22 cellular contexts compared by ENCODE assay signal in genomic region chr3:64584193-64584592, GRCh38.
"Had no signal": no experiment of that assay in that cellular context is flagged by ENCODE, and none has a peak within 500 bp of the region (broad histone marks: within the 10 kb centered on the region; RNA-seq: fewer than 3 reads in every experiment).

No MANE protein-coding gene starts in this region.

- H3K27ac ChIP-seq: adrenal gland, left lung, psoas muscle, stomach, testis, upper lobe of right lung had no signal

- H3K4me1 Mint-ChIP-seq: activated B cell treated with CpG ODN at 0.5 μM for 24 hours; activated CD4-positive, alpha-beta T cell treated with anti-CD3 and anti-CD28 coated beads, Interleukin-2, amount 10 ng/mL, durations not matched to agents 24 days and 14 days; activated naive CD4-positive, alpha-beta T cell treated with anti-CD3 and anti-CD28 coated beads, Interleukin-2, amount 50 U/mL, for 24 hours had no signal

- H3K27me3 Mint-ChIP-seq: activated B cell treated with CpG ODN at 0.5 μM for 24 hours; activated CD4-positive, alpha-beta T cell treated with anti-CD3 and anti-CD28 coated beads, Interleukin-2, amount 10 ng/mL, durations not matched to agents 24 days and 14 days; natural killer cell treated with Interleukin-12 subunit alpha and Interleukin-12 subunit beta and Interleukin-15 and Interleukin-18, amount 100 ng/mL, for 72 hours had no signal

- H3K4me1 ChIP-seq: adrenal gland, left lung, psoas muscle, stomach, testis, upper lobe of right lung had no signal

- H3K27ac Mint-ChIP-seq: activated B cell treated with CpG ODN at 0.5 μM for 24 hours; activated CD4-positive, alpha-beta T cell treated with anti-CD3 and anti-CD28 coated beads, Interleukin-2, amount 10 ng/mL, durations not matched to agents 24 days and 14 days; activated CD8-positive, alpha-beta T cell treated with anti-CD3 and anti-CD28 coated beads, Interleukin-2, amount 10 ng/mL, durations not matched to agents 7 days and 5 days; activated naive CD4-positive, alpha-beta T cell treated with anti-CD3 and anti-CD28 coated beads, Interleukin-2, amount 50 U/mL, for 24 hours; natural killer cell treated with Interleukin-12 subunit alpha and Interleukin-12 subunit beta and Interleukin-15 and Interleukin-18, amount 100 ng/mL, for 72 hours; T-helper 2 cell treated with Interferon-gamma antibody and Interleukin-4, amounts not matched to agents 5 μg/mL and 100 μg/mL, for 36 hours had no signal

- H3K4me3 Mint-ChIP-seq: activated B cell treated with CpG ODN at 0.5 μM for 24 hours; activated CD4-positive, alpha-beta T cell treated with anti-CD3 and anti-CD28 coated beads, Interleukin-2, amount 10 ng/mL, durations not matched to agents 24 days and 14 days; activated CD8-positive, alpha-beta T cell treated with anti-CD3 and anti-CD28 coated beads, Interleukin-2, amount 10 ng/mL, durations not matched to agents 7 days and 5 days; activated naive CD4-positive, alpha-beta T cell treated with anti-CD3 and anti-CD28 coated beads, Interleukin-2, amount 50 U/mL, for 24 hours; natural killer cell treated with Interleukin-12 subunit alpha and Interleukin-12 subunit beta and Interleukin-15 and Interleukin-18, amount 100 ng/mL, for 72 hours; T-helper 2 cell treated with Interferon-gamma antibody and Interleukin-4, amounts not matched to agents 5 μg/mL and 100 μg/mL, for 36 hours had no signal

- H3K9me3 ChIP-seq: adrenal gland, left lung, psoas muscle, sigmoid colon, stomach, testis, upper lobe of right lung had no signal

- H3K4me3 ChIP-seq: adrenal gland, left lung, psoas muscle, sigmoid colon, stomach, testis, upper lobe of right lung had no signal

- H3K36me3 ChIP-seq: adrenal gland, left lung, sigmoid colon, stomach, upper lobe of right lung had no signal

- H3K27me3 ChIP-seq: adrenal gland, left lung, sigmoid colon, stomach, testis, upper lobe of right lung had no signal

- H3K9me3 Mint-ChIP-seq: activated B cell treated with CpG ODN at 0.5 μM for 24 hours; activated CD4-positive, alpha-beta T cell treated with anti-CD3 and anti-CD28 coated beads, Interleukin-2, amount 10 ng/mL, durations not matched to agents 24 days and 14 days; activated naive CD4-positive, alpha-beta T cell treated with anti-CD3 and anti-CD28 coated beads, Interleukin-2, amount 50 U/mL, for 24 hours; natural killer cell treated with Interleukin-12 subunit alpha and Interleukin-12 subunit beta and Interleukin-15 and Interleukin-18, amount 100 ng/mL, for 72 hours; T-helper 2 cell treated with Interferon-gamma antibody and Interleukin-4, amounts not matched to agents 5 μg/mL and 100 μg/mL, for 36 hours had no signal

- ATAC-seq: activated CD8-positive, alpha-beta T cell treated with anti-CD3 and anti-CD28 coated beads, Interleukin-2, amount 10 ng/mL, durations not matched to agents 7 days and 5 days; esophagus mucosa; left lung; natural killer cell treated with Interleukin-12 subunit alpha and Interleukin-12 subunit beta and Interleukin-15 and Interleukin-18, amount 100 ng/mL, for 72 hours; psoas muscle; upper lobe of right lung had no signal

- FAIRE-seq: colon, islet of Langerhans had no signal

- DNase-seq: activated B cell treated with CpG ODN at 0.5 μM for 24 hours; activated CD4-positive, alpha-beta T cell treated with anti-CD3 and anti-CD28 coated beads, Interleukin-2, amount 10 ng/mL, durations not matched to agents 24 days and 14 days; activated CD8-positive, alpha-beta memory T cell treated with anti-CD3 and anti-CD28 coated beads, Interleukin-2, amount 50 U/mL, for 4 hours; activated CD8-positive, alpha-beta T cell treated with anti-CD3 and anti-CD28 coated beads, Interleukin-2, amount 10 ng/mL, durations not matched to agents 7 days and 5 days; activated effector memory CD4-positive, alpha-beta T cell treated with anti-CD3 and anti-CD28 coated beads, Interleukin-2, amount 50 U/mL, for 16 hours; activated T-cell treated with anti-CD3 and anti-CD28 coated beads, Interleukin-2, amount 50 U/mL, for 48 hours; adrenal gland; left lung; mesenchymal stem cell; psoas muscle; sigmoid colon; stimulated activated CD4-positive, alpha-beta T cell treated with anti-CD3 and anti-CD28 coated beads, Interleukin-1b, Interleukin-23, amount 100 ng/mL, for 48 hours; stomach; SW 1271; testis; upper lobe of right lung had no signal

- H3K36me3 Mint-ChIP-seq: activated naive CD4-positive, alpha-beta T cell treated with anti-CD3 and anti-CD28 coated beads, Interleukin-2, amount 50 U/mL, for 24 hours; natural killer cell treated with Interleukin-12 subunit alpha and Interleukin-12 subunit beta and Interleukin-15 and Interleukin-18, amount 100 ng/mL, for 72 hours had no signal
